In the genomic region with DNA sequence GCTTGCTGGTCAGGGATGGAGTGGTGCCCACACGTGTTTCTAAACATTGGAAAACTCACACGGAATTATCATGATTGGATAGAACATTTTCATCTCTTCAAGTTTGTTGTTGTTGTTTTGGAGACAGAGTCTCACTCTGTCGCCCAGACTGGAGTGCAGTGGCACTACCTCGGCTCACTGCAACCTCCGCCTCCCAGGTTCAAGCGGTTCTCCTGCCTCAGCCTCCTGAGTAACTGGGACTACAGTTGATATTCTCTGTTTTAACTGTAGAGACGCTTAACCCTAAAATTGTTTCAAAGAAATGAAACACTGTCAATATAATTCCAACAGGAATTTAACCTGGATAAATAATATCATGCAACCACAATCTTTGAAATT, we compare ENCODE assay signal across 8 cellular contexts. TPM values are rescaled to one million over a fixed set of nuclear protein-coding genes. Genes with fewer than 3 reads are reported as not detected.
DNase-seq lines count a peak whose midpoint lies in the region; ATAC-seq, FAIRE-seq and TF ChIP-seq lines count a peak whose summit lies in the region.
"Not testable (repeated sequence)": the region's sequence is repeated elsewhere in the genome, so short reads cannot be mapped to it uniquely, and the experiment has no call there.

No MANE protein-coding gene starts in this region.

- not testable (repeated sequence) for H3K9me1 ChIP-seq in endothelial cell of umbilical vein (replicated peaks; ENCODE audit: control insufficient read depth, extremely low read depth, insufficient read depth, low read length)

- peaks cover 25% of the 10 kb centered on the region for H4K20me1 ChIP-seq in SK-N-SH (ENCODE audit: insufficient read depth)
- H4K20me1 ChIP-seq in endothelial cell of umbilical vein (replicated peaks; ENCODE audit: control insufficient read depth, extremely low read depth, insufficient read depth, low read length), result not testable (repeated sequence)
- H4K20me1 ChIP-seq in osteoblast (ENCODE audit: insufficient read depth, low read length), result peaks cover 14% of the 10 kb centered on the region

- H2AFZ ChIP-seq in SK-N-SH (ENCODE audit: low read depth) (peak overlapping the region; percentile 94), endothelial cell of umbilical vein (ENCODE audit: low read depth, low read length) (peak overlapping the region; percentile 78), osteoblast (ENCODE audit: low read length) (peak overlapping the region; percentile 98)

- H3K79me2 ChIP-seq in SK-N-SH (ENCODE audit: insufficient read depth) (peaks cover 42% of the 10 kb centered on the region), endothelial cell of umbilical vein (ENCODE audit: control insufficient read depth, insufficient read depth, low read length) (peaks cover 35% of the 10 kb centered on the region), osteoblast (ENCODE audit: insufficient read depth, low read length) (peaks cover 43% of the 10 kb centered on the region)

- peak overlapping the region; percentile 72 for H3K4me2 ChIP-seq in SK-N-SH
- H3K4me2 ChIP-seq in endothelial cell of umbilical vein (ENCODE audit: insufficient read depth, low read length), result peak overlapping the region; percentile 77
- peak overlapping the region; percentile 99 for H3K4me2 ChIP-seq in osteoblast (ENCODE audit: insufficient read depth, low read length)

- peaks cover 13% of the 10 kb centered on the region for H3K4me1 Mint-ChIP-seq in CD14-positive monocyte
- peaks cover 14% of the 10 kb centered on the region for H3K4me1 Mint-ChIP-seq in activated naive CD8-positive, alpha-beta T cell treated with anti-CD3 and anti-CD28 coated beads, Interleukin-2, amount 10 ng/mL, durations not matched to agents 7 days and 5 days

- H3K4me3 ChIP-seq in SK-N-SH (ENCODE audit: low read depth in 2 of 2, low read length in 1 of 2) (peak overlapping the region; percentile 80 to 98), endothelial cell of umbilical vein (replicated peaks in 1 of 3; ENCODE audit: insufficient read depth in 1 of 3, low read depth in 1 of 3, low read length in 3 of 3) (peak overlapping the region in 1 of 3 experiments; percentile 97), left lung (peak overlapping the region; percentile 58 to 64), osteoblast (ENCODE audit: insufficient read depth, low read length) (peak overlapping the region; percentile 97), thymus (ENCODE audit: low read length) (peak overlapping the region; percentile 64)

- not testable (repeated sequence) for H3K9me3 ChIP-seq in SK-N-SH; endothelial cell of umbilical vein (replicated peaks; ENCODE audit: control insufficient read depth, insufficient read depth, low read length); left lung; osteoblast (ENCODE audit: low read depth, low read length); thymus (ENCODE audit: control insufficient read depth)

- peaks cover 10 to 16% (median 11%) of the 10 kb centered on the region in 3 donors for H3K27me3 Mint-ChIP-seq in CD14-positive monocyte (ENCODE audit: low read depth in 3 of 3)
- H3K27me3 Mint-ChIP-seq in activated naive CD8-positive, alpha-beta T cell treated with anti-CD3 and anti-CD28 coated beads, Interleukin-2, amount 10 ng/mL, durations not matched to agents 7 days and 5 days, result not testable (repeated sequence)

- intact Hi-C loops in CD14-positive monocyte (cut with micrococcal nuclease); left lung (cut with DNase I): not testable (repeated sequence)
- intact Hi-C loops in endothelial cell of umbilical vein (cut with micrococcal nuclease), result loop anchor here (2.0 kb wide), 1 partner anchor 342 kb away; no protein-coding TSS in a partner anchor

- H3K27ac Mint-ChIP-seq in CD14-positive monocyte, result peak overlapping the region in 5 of 7 donors; percentile 81 to 93 (median 92)
- H3K27ac Mint-ChIP-seq in activated naive CD8-positive, alpha-beta T cell treated with anti-CD3 and anti-CD28 coated beads, Interleukin-2, amount 10 ng/mL, durations not matched to agents 7 days and 5 days, result peak overlapping the region; percentile 91

- DNase-seq in CD14-positive monocyte (ENCODE audit: low spot score); SK-N-SH; activated naive CD8-positive, alpha-beta T cell treated with anti-CD3 and anti-CD28 coated beads, Interleukin-2, amount 10 ng/mL, durations not matched to agents 7 days and 5 days; endothelial cell of umbilical vein (ENCODE audit: low read depth, low spot score); left lung; osteoblast (ENCODE audit: insufficient read length, low spot score, missing footprints): not testable (repeated sequence)

- not testable (repeated sequence) for TF ChIP-seq EP300 in SK-N-SH (IDR thresholded peaks at IDR 0.05; ENCODE audit: borderline replicate concordance in 1 of 2, low read depth in 1 of 2, low read length in 1 of 2)

- H3K27ac ChIP-seq in SK-N-SH (ENCODE audit: low read depth in 2 of 2, low read length in 1 of 2); endothelial cell of umbilical vein (ENCODE audit: insufficient read depth, low read depth, low read length); thymus (ENCODE audit: low read depth): not testable (repeated sequence)
- H3K27ac ChIP-seq in left lung (peak overlapping the region in 1 of 2 donors; percentile 72), osteoblast (ENCODE audit: low read depth, low read length) (peak overlapping the region; percentile 87)

- POLR2A ChIA-PET in SK-N-SH (lab: Yijun Ruan, JAX) (interaction anchor here (0.6 kb wide), 1 partner anchor 27 kb away, joined by 3 read pairs; no protein-coding TSS in a partner anchor), endothelial cell of umbilical vein (lab: Charles Lee) (interaction anchor here (0.6 kb wide), 1 partner anchor 193 kb away, joined by 4 read pairs; no protein-coding TSS in a partner anchor)
- POLR2A ChIA-PET in activated naive CD8-positive, alpha-beta T cell treated with anti-CD3 and anti-CD28 coated beads, Interleukin-2, amount 10 ng/mL, durations not matched to agents 7 days and 5 days (lab: Charles Lee), result interaction anchor here (0.6 kb wide), 2 partner anchors 150 to 218 kb away, joined by 3 to 4 read pairs; no protein-coding TSS in a partner anchor

- H3K9me3 Mint-ChIP-seq in CD14-positive monocyte; activated naive CD8-positive, alpha-beta T cell treated with anti-CD3 and anti-CD28 coated beads, Interleukin-2, amount 10 ng/mL, durations not matched to agents 7 days and 5 days: not testable (repeated sequence)

- H3K9ac ChIP-seq in SK-N-SH; endothelial cell of umbilical vein (replicated peaks; ENCODE audit: extremely low read depth, insufficient read depth, low read length): not testable (repeated sequence)

- dilution Hi-C loops in endothelial cell of umbilical vein (cut with MboI; ENCODE audit: extremely low pct_ligation_motif_present, low sequenced_read_pairs), result not testable (repeated sequence)

- not testable (repeated sequence) for FAIRE-seq in endothelial cell of umbilical vein (lab: Jason Lieb, UNC)

- WGBS in SK-N-SH (ENCODE audit: low lambda C conversion rate), result 4% methylated on average over 7 of the region's 7 CpGs
- 71% methylated on average over 7 of the region's 7 CpGs for WGBS in thymus

- TF ChIP-seq RAD21 in SK-N-SH (IDR thresholded peaks at IDR 0.05; ENCODE audit: low read length), result not testable (repeated sequence)

- not testable (repeated sequence) for BruUV-seq in endothelial cell of umbilical vein (replicated peaks; lab: Mats Ljungman, UMichigan)

- H3K4me3 Mint-ChIP-seq in CD14-positive monocyte, result peak overlapping the region; percentile 93 to 95
- H3K4me3 Mint-ChIP-seq in activated naive CD8-positive, alpha-beta T cell treated with anti-CD3 and anti-CD28 coated beads, Interleukin-2, amount 10 ng/mL, durations not matched to agents 7 days and 5 days, result peak overlapping the region; percentile 89

- not testable (repeated sequence) for TF ChIP-seq POLR2A in endothelial cell of umbilical vein (IDR thresholded peaks at IDR 0.05; ENCODE audit: low read depth, low read length)

- CTCF ChIA-PET in SK-N-SH (lab: Yijun Ruan, JAX), result interaction anchor here (1.1 kb wide), 1 partner anchor 46 kb away, joined by 3 read pairs; no protein-coding TSS in a partner anchor
- CTCF ChIA-PET in endothelial cell of umbilical vein (lab: Charles Lee), result interaction anchor here (1.0 kb wide), 1 partner anchor 251 kb away, joined by 4 read pairs; no protein-coding TSS in a partner anchor

- not testable (repeated sequence) for H3F3A ChIP-seq in SK-N-SH (replicated peaks; ENCODE audit: insufficient read depth)

- TF ChIP-seq CTCF in CD14-positive monocyte (IDR thresholded peaks at IDR 0.05); SK-N-SH (IDR thresholded peaks at IDR 0.05); endothelial cell of umbilical vein (IDR thresholded peaks at IDR 0.05; ENCODE audit: extremely low read depth in 1 of 2, insufficient read depth in 1 of 2, low read depth in 1 of 2, low read length in 2 of 2); left lung (IDR thresholded peaks at IDR 0.05); osteoblast (IDR thresholded peaks at IDR 0.05; ENCODE audit: extremely low read depth, low read depth, low read length): not testable (repeated sequence)

- H3K4me1 ChIP-seq in SK-N-SH (ENCODE audit: control insufficient read depth in 1 of 2, insufficient read depth in 2 of 2, low read depth in 1 of 2, low read length in 1 of 2); thymus (ENCODE audit: control insufficient read depth, insufficient read depth, low read length): not testable (repeated sequence)
- H3K4me1 ChIP-seq in endothelial cell of umbilical vein (ENCODE audit: control insufficient read depth, extremely low read depth, insufficient read depth, low read length), result peaks cover 27% of the 10 kb centered on the region
- H3K4me1 ChIP-seq in left lung, result peaks cover 0 to 19% of the 10 kb centered on the region in 2 donors
- peaks cover 27% of the 10 kb centered on the region for H3K4me1 ChIP-seq in osteoblast (ENCODE audit: insufficient read depth, low read length)

- H3K36me3 ChIP-seq in SK-N-SH (replicated peaks in 1 of 2; ENCODE audit: control insufficient read depth in 1 of 2, insufficient read depth in 2 of 2, low read length in 1 of 2); endothelial cell of umbilical vein (ENCODE audit: control insufficient read depth in 2 of 2, extremely low read depth in 1 of 2, insufficient read depth in 2 of 2, low read length in 2 of 2); left lung; osteoblast (ENCODE audit: insufficient read depth, low read length); thymus (ENCODE audit: control insufficient read depth, insufficient read depth): not testable (repeated sequence)

- not testable (repeated sequence) for H3K36me3 Mint-ChIP-seq in CD14-positive monocyte; activated naive CD8-positive, alpha-beta T cell treated with anti-CD3 and anti-CD28 coated beads, Interleukin-2, amount 10 ng/mL, durations not matched to agents 7 days and 5 days

- not testable (repeated sequence) for H3K27me3 ChIP-seq in SK-N-SH (ENCODE audit: insufficient read depth); left lung; thymus (ENCODE audit: control insufficient read depth, insufficient read depth)
- peaks cover 8 to 39% of the 10 kb centered on the region in 2 experiments for H3K27me3 ChIP-seq in endothelial cell of umbilical vein (ENCODE audit: control insufficient read depth in 2 of 2, insufficient read depth in 2 of 2, low read length in 2 of 2)
- H3K27me3 ChIP-seq in osteoblast (ENCODE audit: insufficient read depth, low read length), result peaks cover 12% of the 10 kb centered on the region

- peak; percentile 4 for ATAC-seq in HG03039 (IDR thresholded peaks at IDR 0.05; ENCODE audit: unreplicated experiment)
- ATAC-seq in activated naive CD8-positive, alpha-beta T cell treated with anti-CD3 and anti-CD28 coated beads, Interleukin-2, amount 10 ng/mL, durations not matched to agents 7 days and 5 days (ENCODE audit: low read depth); left lung: not testable (repeated sequence)

- not testable (repeated sequence) for H3K9me2 ChIP-seq in SK-N-SH

RNA-seq across cellular contexts. Expression of a gene that starts 0.6 kb away (rescaled TPM):
- polyA plus RNA-seq in CD14-positive monocyte, result 1 to 10 TPM; 6.6 to 9.1 TPM
- polyA plus RNA-seq in SK-N-SH (2012; rRNA removed), result 11.5 and 12.1 TPM in 2 replicates
- 10.9 and 15.6 TPM in 2 replicates for polyA plus RNA-seq in SK-N-SH (2012; cell fraction: cytosol; rRNA removed)
- 12.2 and 27.5 TPM in 2 replicates for polyA plus RNA-seq in SK-N-SH (2012; cell fraction: nucleus; rRNA removed)
- total RNA-seq in activated naive CD8-positive, alpha-beta T cell treated with anti-CD3 and anti-CD28 coated beads, Interleukin-2, amount 10 ng/mL, durations not matched to agents 7 days and 5 days, result 10 to 100 TPM; 21.1 to 24.5 TPM
- total RNA-seq in endothelial cell of umbilical vein, result 14.5 and 19.0 TPM in 2 replicates
- polyA plus RNA-seq in endothelial cell of umbilical vein, result 8.1 and 8.8 TPM in 2 replicates
- polyA plus RNA-seq in endothelial cell of umbilical vein (2011; cell fraction: cytosol; rRNA removed), result 10.7 and 11.6 TPM in 2 replicates
- polyA plus RNA-seq in endothelial cell of umbilical vein (2011; cell fraction: nucleus; rRNA removed), result 31.5 and 35.9 TPM in 2 replicates
- 8.5 and 14.2 TPM in 2 replicates for polyA plus RNA-seq in endothelial cell of umbilical vein (2012)
- 12.4 and 14.2 TPM in 2 replicates for polyA minus RNA-seq in endothelial cell of umbilical vein
- polyA minus RNA-seq in endothelial cell of umbilical vein (2011; cell fraction: cytosol; rRNA and poly(A)+ RNA removed), result 8.6 TPM
- 28.7 and 43.6 TPM in 2 replicates for polyA minus RNA-seq in endothelial cell of umbilical vein (2011; cell fraction: nucleus; rRNA and poly(A)+ RNA removed)
- 100 to 1,000 TPM in 1 of 2 donors, 10 to 100 TPM in 1; 85.1 to 140 TPM for total RNA-seq in left lung
- 17.4 and 20.9 TPM in 2 replicates for total RNA-seq in osteoblast
- polyA plus RNA-seq in thymus, result 33.3 TPM
